8 cellular contexts compared by ENCODE assay signal in the genomic region with DNA sequence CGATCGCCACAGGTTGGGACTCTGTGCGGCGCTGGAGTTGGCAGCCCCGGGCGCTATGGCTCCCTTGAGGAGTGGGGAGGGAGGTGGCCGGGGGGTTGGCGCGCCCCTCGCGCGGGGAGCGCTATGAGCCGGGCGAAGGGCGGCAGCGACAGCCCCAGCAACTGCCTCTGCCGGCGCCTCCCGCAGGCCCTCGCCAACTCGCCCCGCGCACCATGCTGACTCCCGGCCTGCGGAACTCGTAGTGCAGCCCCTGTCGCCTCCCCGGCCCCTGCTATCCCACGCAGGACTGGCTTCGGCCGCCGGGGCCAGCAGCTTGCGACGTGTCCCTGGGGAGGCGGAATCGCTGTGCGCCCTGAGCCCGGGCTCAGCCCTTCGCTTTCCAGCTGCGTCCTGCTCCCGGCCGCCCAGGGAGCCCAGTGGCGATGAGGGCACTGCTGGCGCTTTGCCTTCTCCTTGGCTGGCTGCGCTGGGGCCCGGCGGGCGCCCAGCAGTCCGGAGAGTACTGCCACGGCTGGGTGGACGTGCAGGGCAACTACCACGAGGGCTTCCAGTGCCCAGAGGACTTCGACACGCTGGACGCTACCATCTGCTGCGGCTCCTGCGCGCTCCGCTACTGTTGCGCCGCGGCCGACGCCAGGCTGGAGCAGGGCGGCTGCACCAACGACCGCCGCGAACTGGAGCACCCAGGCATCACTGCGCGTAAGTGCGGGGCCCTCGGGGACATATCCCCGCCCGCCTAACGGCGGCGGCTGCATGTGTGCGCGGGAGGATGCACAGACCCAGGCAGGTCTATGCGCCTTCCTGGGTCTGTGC. TPM values are rescaled to one million over a fixed set of nuclear protein-coding genes. Genes with fewer than 3 reads are reported as not detected.
DNase-seq lines count a peak whose midpoint lies in the region; ATAC-seq and TF ChIP-seq lines count a peak whose summit lies in the region.

No MANE protein-coding gene starts in this region.

- peaks cover 25% of the 10 kb centered on the region for H3K4me1 Mint-ChIP-seq in activated CD4-positive, alpha-beta T cell treated with anti-CD3 and anti-CD28 coated beads, Interleukin-2, amount 10 ng/mL, durations not matched to agents 24 days and 14 days
- H3K4me1 Mint-ChIP-seq in T-cell = peaks cover 31 to 33% (median 33%) of the 10 kb centered on the region in 3 donors
- H3K4me1 Mint-ChIP-seq in nephron = peaks cover 32% of the 10 kb centered on the region

- CTCF ChIA-PET in T-cell (lab: Charles Lee) = no interaction called here

- H3K27me3 Mint-ChIP-seq in activated CD4-positive, alpha-beta T cell treated with anti-CD3 and anti-CD28 coated beads, Interleukin-2, amount 10 ng/mL, durations not matched to agents 24 days and 14 days = peaks cover 68% of the 10 kb centered on the region
- peaks cover 44 to 72% of the 10 kb centered on the region in 2 donors for H3K27me3 Mint-ChIP-seq in T-cell
- peaks cover 81% of the 10 kb centered on the region for H3K27me3 Mint-ChIP-seq in nephron (ENCODE audit: low read depth)

- no peak overlapping the region for H3K27ac Mint-ChIP-seq in activated CD4-positive, alpha-beta T cell treated with anti-CD3 and anti-CD28 coated beads, Interleukin-2, amount 10 ng/mL, durations not matched to agents 24 days and 14 days
- H3K27ac Mint-ChIP-seq in T-cell (no peak overlapping the region), nephron (peak overlapping the region in 2 of 3 experiments; percentile 74 to 89)

- H3K4me3 Mint-ChIP-seq in activated CD4-positive, alpha-beta T cell treated with anti-CD3 and anti-CD28 coated beads, Interleukin-2, amount 10 ng/mL, durations not matched to agents 24 days and 14 days = peak overlapping the region; percentile 85
- H3K4me3 Mint-ChIP-seq in T-cell (peak overlapping the region; percentile 70 to 80 (median 77)), nephron (peak overlapping the region; percentile 93 to 96 (median 96))

- DNase-seq in activated CD4-positive, alpha-beta T cell treated with anti-CD3 and anti-CD28 coated beads, Interleukin-2, amount 10 ng/mL, durations not matched to agents 24 days and 14 days = peak; percentile 73
- no peak for DNase-seq in activated CD4-positive, alpha-beta T cell treated with anti-CD3 and anti-CD28 coated beads for 4 hours
- DNase-seq in T-cell = no peak
- no peak for DNase-seq in foreskin melanocyte
- no peak for DNase-seq in cortex of kidney (lab: John Stamatoyannopoulos, UW)

- ATAC-seq in HG02870 (IDR thresholded peaks at IDR 0.05; ENCODE audit: unreplicated experiment) = peak; percentile 32
- ATAC-seq in T-cell (replicated peaks in 1 of 4) = peak; percentile 12 to 45 (median 20)
- ATAC-seq in esophagus mucosa = peak; percentile 25

- no peak for TF ChIP-seq CTCF in nephron (IDR thresholded peaks at IDR 0.05; ENCODE audit: unreplicated experiment in 3 of 3)

- POLR2A ChIA-PET in T-cell (lab: Charles Lee) = no interaction called here

- intact Hi-C loops in activated CD4-positive, alpha-beta T cell treated with anti-CD3 and anti-CD28 coated beads, Interleukin-2, amount 10 ng/mL, durations not matched to agents 24 days and 14 days (cut with micrococcal nuclease) = loop anchor here (2.0 to 10.0 kb wide), 4 partner anchors 245 to 653 kb away; a partner anchor contains a TSS

- peaks cover 5% of the 10 kb centered on the region for H3K36me3 Mint-ChIP-seq in activated CD4-positive, alpha-beta T cell treated with anti-CD3 and anti-CD28 coated beads, Interleukin-2, amount 10 ng/mL, durations not matched to agents 24 days and 14 days (ENCODE audit: low read depth)
- H3K36me3 Mint-ChIP-seq in T-cell (no peaks in the 10 kb centered on the region), nephron (ENCODE audit: low read depth) (peaks cover 26% of the 10 kb centered on the region)

- H3K9me3 Mint-ChIP-seq in activated CD4-positive, alpha-beta T cell treated with anti-CD3 and anti-CD28 coated beads, Interleukin-2, amount 10 ng/mL, durations not matched to agents 24 days and 14 days = no peaks in the 10 kb centered on the region
- H3K9me3 Mint-ChIP-seq in T-cell (no peaks in the 10 kb centered on the region), nephron (no peaks in the 10 kb centered on the region)

RNA-seq across cellular contexts. Expression of a gene that starts 0.6 kb away (rescaled TPM):
- total RNA-seq in activated CD4-positive, alpha-beta T cell treated with anti-CD3 and anti-CD28 coated beads, Interleukin-2, amount 10 ng/mL, durations not matched to agents 24 days and 14 days = 0.09 and 0.23 TPM in 2 replicates
- total RNA-seq in T-cell (under 1 TPM in 1 of 5 donors, not detected in 4; 0.35 TPM), esophagus mucosa (not detected)

Comparison
In these comparisons a context has a peak if more than half of its experiments do, and no peak if none do; other contexts are left out.
1. H3K27ac Mint-ChIP-seq: peak in nephron (2 of 3); none in activated CD4-positive, alpha-beta T cell treated with anti-CD3 and anti-CD28 coated beads, Interleukin-2, amount 10 ng/mL, durations not matched to agents 24 days and 14 days (single experiment) and T-cell (0 of 2).
2. Peak in every context shown above with its lines, with median percentiles within 50 percentile points of each other: H3K4me3 Mint-ChIP-seq and ATAC-seq.